ENCODE assay signal across 8 cellular contexts in the genomic region with DNA sequence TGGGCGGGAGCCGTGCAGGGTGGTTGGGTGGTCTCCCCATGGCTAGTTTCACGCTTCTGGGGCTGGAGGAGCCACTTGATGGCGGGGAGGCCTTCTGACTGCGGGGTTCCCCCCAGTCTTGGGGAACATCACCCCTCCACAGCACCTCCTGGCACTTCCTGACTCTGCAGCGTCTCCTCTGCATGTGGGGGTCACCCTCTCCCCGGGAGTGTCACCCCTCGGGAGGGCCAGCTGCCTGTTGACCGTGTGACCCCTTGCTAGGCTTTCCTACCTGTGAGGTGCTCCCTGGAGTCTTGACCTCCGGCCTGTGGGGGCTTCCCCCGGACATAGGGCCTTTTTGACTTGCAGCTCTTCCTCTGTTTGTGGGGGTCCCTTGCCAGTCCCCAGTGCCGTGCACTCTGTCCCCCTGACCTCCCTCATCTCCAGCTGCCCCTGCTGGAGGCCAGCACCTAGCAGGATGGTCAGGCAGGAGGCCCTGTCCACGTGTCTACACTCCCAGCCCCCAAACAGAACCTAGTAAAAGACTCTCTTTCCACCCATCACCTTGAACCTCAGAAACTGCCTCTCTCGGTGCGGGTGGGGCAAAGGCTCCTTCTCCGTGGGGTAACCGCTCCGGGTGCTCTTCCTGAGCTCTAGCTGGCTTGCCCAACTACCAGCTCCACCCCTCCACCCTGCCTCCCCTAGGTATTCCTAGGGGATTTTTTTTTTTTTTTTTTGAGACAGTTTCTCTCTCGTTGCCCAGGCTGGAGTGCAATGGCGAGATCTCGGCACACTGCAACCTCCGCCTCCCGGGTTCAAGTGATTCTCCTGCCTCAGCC. TPM values are rescaled to one million over a fixed set of nuclear protein-coding genes. Genes with fewer than 3 reads are reported as not detected.
DNase-seq lines count a peak whose midpoint lies in the region; ATAC-seq and TF ChIP-seq lines count a peak whose summit lies in the region.

No MANE protein-coding gene starts in this region.

- H3K27me3 ChIP-seq in BJ (ENCODE audit: control insufficient read depth, insufficient read depth, low read length) = no peaks in the 10 kb centered on the region
- H3K27me3 ChIP-seq in GM23248 (replicated peaks; ENCODE audit: insufficient read depth) = no peaks in the 10 kb centered on the region
- no peaks in the 10 kb centered on the region for H3K27me3 ChIP-seq in iPS-15b (ENCODE audit: control insufficient read depth, insufficient read depth, low read length)
- no peaks in the 10 kb centered on the region for H3K27me3 ChIP-seq in stomach

- no peak for TF ChIP-seq POLR2A in stomach (IDR thresholded peaks at IDR 0.05)

- H3K27ac Mint-ChIP-seq in activated CD4-positive, alpha-beta memory T cell treated with anti-CD3 and anti-CD28 coated beads for 36 hours = no peak overlapping the region

- H3K9me3 Mint-ChIP-seq in activated CD4-positive, alpha-beta memory T cell treated with anti-CD3 and anti-CD28 coated beads for 36 hours = no peaks in the 10 kb centered on the region

- TF ChIP-seq CTCF in BJ (IDR thresholded peaks at IDR 0.05; ENCODE audit: insufficient read depth, low read depth, low read length) (no peak), stomach (IDR thresholded peaks at IDR 0.05) (no peak)

- WGBS in GM23248 (ENCODE audit: low coverage in 1 of 2, low lambda C conversion rate in 2 of 2, missing lambda C conversion rate in 2 of 2), 2 experiments = 29 to 34% methylated on average over 18 to 20 of the region's 23 CpGs
- 23 to 43% (median 32%) methylated on average over 20 to 23 of the region's 23 CpGs for WGBS in stomach, 5 donors

- H3K36me3 Mint-ChIP-seq in activated CD4-positive, alpha-beta memory T cell treated with anti-CD3 and anti-CD28 coated beads for 36 hours = no peaks in the 10 kb centered on the region

- H3K9ac ChIP-seq in GM23248 = peak overlapping the region; percentile 83
- peak overlapping the region; percentile 83 for H3K9ac ChIP-seq in iPS-15b (ENCODE audit: low read depth, low read length)

- peaks cover 13% of the 10 kb centered on the region for H3K79me2 ChIP-seq in GM23248 (ENCODE audit: insufficient read depth)

- H3K4me3 ChIP-seq in BJ (ENCODE audit: low read depth, low read length) = peak overlapping the region; percentile 56
- H3K4me3 ChIP-seq in GM23248 = peak overlapping the region; percentile 85
- peak overlapping the region; percentile 88 for H3K4me3 ChIP-seq in iPS-15b (ENCODE audit: low read depth, low read length)
- H3K4me3 ChIP-seq in stomach = peak overlapping the region; percentile 81 to 94 (median 84)

- DNase-seq in BJ (ENCODE audit: low read depth) = no peak
- DNase-seq in GM23248 = peak; percentile 27
- DNase-seq in activated CD4-positive, alpha-beta memory T cell treated with anti-CD3 and anti-CD28 coated beads for 36 hours = no peak
- DNase-seq in stomach = no peak
- no peak for DNase-seq in dedifferentiated amniotic fluid mesenchymal stem cell (ENCODE audit: extremely low spot score)

- in situ Hi-C loops in GM23248 (cut with MboI) = no loop called here

- H3K27ac ChIP-seq in GM23248 (no peak overlapping the region), stomach (peak overlapping the region; percentile 81 to 89 (median 84))

- POLR2A ChIA-PET in BJ (lab: Charles Lee) = no interaction called here
- POLR2A ChIA-PET in activated CD4-positive, alpha-beta memory T cell treated with anti-CD3 and anti-CD28 coated beads for 36 hours (lab: Charles Lee) = interaction anchor here (0.6 kb wide), 1 partner anchor 239 kb away, joined by 4 read pairs; no protein-coding TSS in a partner anchor

- peaks cover 1% of the 10 kb centered on the region for H3K27me3 Mint-ChIP-seq in activated CD4-positive, alpha-beta memory T cell treated with anti-CD3 and anti-CD28 coated beads for 36 hours

- H3K4me1 ChIP-seq in GM23248 (ENCODE audit: insufficient read depth) = peaks cover 17% of the 10 kb centered on the region
- peaks cover 8% of the 10 kb centered on the region for H3K4me1 ChIP-seq in iPS-15b (ENCODE audit: control insufficient read depth, insufficient read depth, low read length)
- peaks cover 6 to 49% (median 40%) of the 10 kb centered on the region in 4 donors for H3K4me1 ChIP-seq in stomach

- H3K9me3 ChIP-seq in GM23248 (ENCODE audit: low read depth) = no peaks in the 10 kb centered on the region
- peaks cover 2% of the 10 kb centered on the region for H3K9me3 ChIP-seq in iPS-15b (ENCODE audit: control insufficient read depth, insufficient read depth, low read length)
- no peaks in the 10 kb centered on the region for H3K9me3 ChIP-seq in stomach

- H2AFZ ChIP-seq in GM23248 = peak overlapping the region; percentile 89

- peak overlapping the region; percentile 79 for H3K4me2 ChIP-seq in GM23248 (ENCODE audit: unreplicated experiment)

- ATAC-seq in GM18498 (IDR thresholded peaks at IDR 0.05; ENCODE audit: unreplicated experiment) (no peak), GM19035 (IDR thresholded peaks at IDR 0.05; ENCODE audit: unreplicated experiment) (no peak)

- 0 out of 2 replicates have a peak, but pooled peaks cover 4% of the 10 kb centered on the region for H3F3A ChIP-seq in GM23248 (ENCODE audit: insufficient read depth)

- H3K36me3 ChIP-seq in BJ (ENCODE audit: control insufficient read depth, insufficient read depth, low read length) (peaks cover 2% of the 10 kb centered on the region), GM23248 (ENCODE audit: low read depth) (no peaks in the 10 kb centered on the region), iPS-15b (ENCODE audit: control insufficient read depth, insufficient read depth, low read length) (peaks cover 9% of the 10 kb centered on the region), stomach (peaks cover 0 to 4% (median 2%) of the 10 kb centered on the region in 4 donors)

- intact Hi-C loops in activated CD4-positive, alpha-beta memory T cell treated with anti-CD3 and anti-CD28 coated beads for 36 hours (cut with micrococcal nuclease) = loop anchor here (1.0 kb wide), 3 partner anchors 17 to 77 kb away; a partner anchor contains a TSS
- intact Hi-C loops in stomach (cut with DNase I; ENCODE audit: low total_unique reads) = no loop called here

- H4K20me1 ChIP-seq in GM23248 (ENCODE audit: insufficient read depth) = no peaks in the 10 kb centered on the region

- peaks cover 18% of the 10 kb centered on the region for H3K4me1 Mint-ChIP-seq in activated CD4-positive, alpha-beta memory T cell treated with anti-CD3 and anti-CD28 coated beads for 36 hours (ENCODE audit: low read depth)

- TF ChIP-seq EP300 in stomach (IDR thresholded peaks at IDR 0.05) = no peak

- CTCF ChIA-PET in BJ (lab: Yijun Ruan, JAX) = interaction anchor here (0.6 to 1.3 kb wide), 3 partner anchors 13 to 195 kb away, joined by 3 read pairs; no protein-coding TSS in a partner anchor
- CTCF ChIA-PET in activated CD4-positive, alpha-beta memory T cell treated with anti-CD3 and anti-CD28 coated beads for 36 hours (lab: Charles Lee) = no interaction called here

- H3K4me3 Mint-ChIP-seq in activated CD4-positive, alpha-beta memory T cell treated with anti-CD3 and anti-CD28 coated beads for 36 hours = peak overlapping the region; percentile 77

- no peaks in the 10 kb centered on the region for H3K9me2 ChIP-seq in GM23248 (ENCODE audit: insufficient read depth)

RNA-seq across cellular contexts. Expression of a gene that starts 0.7 kb away (rescaled TPM):
- polyA plus RNA-seq in BJ (2011; rRNA removed) (16.2 and 27.5 TPM in 2 replicates), GM23248 (2016; fragmentation: Nextera tagmentation; extraction: Ambion mirVana) (14.7 and 15.5 TPM in 2 replicates), stomach (10 to 100 TPM; 15.0 to 20.2 (median 17.9) TPM)
- 23.8 and 25.3 TPM in 2 replicates for polyA minus RNA-seq in BJ (2011; rRNA and poly(A)+ RNA removed)
- 14.0 and 16.9 TPM in 2 replicates for total RNA-seq in GM23248 (2014; rRNA removed; shearing (Covaris generic))
- total RNA-seq in activated CD4-positive, alpha-beta memory T cell treated with anti-CD3 and anti-CD28 coated beads for 36 hours = 10 to 100 TPM; 17.3 to 17.6 TPM
- total RNA-seq in stomach = 10 to 100 TPM; 23.9 to 56.5 (median 26.3) TPM
